Comparison of ENCODE assay signal across 1 cellular context in genomic region chr7:129797224-129797789, GRCh38.
TF ChIP-seq lines count a peak whose summit lies in the region.

No MANE protein-coding gene starts in this region.

TF ChIP-seq in SK-N-SH, 30 proteins besides CTCF, POLR2A, EP300 and RAD21 (continued from another document):
- TF ChIP-seq REST (IDR thresholded peaks at IDR 0.05; ENCODE audit: low read depth, low read length): no peak
- no peak for TF ChIP-seq IRF3 (IDR thresholded peaks at IDR 0.05; ENCODE audit: low read depth, low read length)
- TF ChIP-seq GABPA (IDR thresholded peaks at IDR 0.05; ENCODE audit: low read depth): no peak
- no peak for TF ChIP-seq FOSL2 (IDR thresholded peaks at IDR 0.05; ENCODE audit: borderline replicate concordance, low read depth)
- TF ChIP-seq POLR2AphosphoS5 (IDR thresholded peaks at IDR 0.05; ENCODE audit: low read depth, low read length): no peak
- no peak for TF ChIP-seq RFX5 (IDR thresholded peaks at IDR 0.05; ENCODE audit: low read length)
- TF ChIP-seq TAF1 (IDR thresholded peaks at IDR 0.05; ENCODE audit: borderline replicate concordance, low read depth, low read length): no peak
